Comparison of ENCODE assay signal across 8 cellular contexts in the genomic region with DNA sequence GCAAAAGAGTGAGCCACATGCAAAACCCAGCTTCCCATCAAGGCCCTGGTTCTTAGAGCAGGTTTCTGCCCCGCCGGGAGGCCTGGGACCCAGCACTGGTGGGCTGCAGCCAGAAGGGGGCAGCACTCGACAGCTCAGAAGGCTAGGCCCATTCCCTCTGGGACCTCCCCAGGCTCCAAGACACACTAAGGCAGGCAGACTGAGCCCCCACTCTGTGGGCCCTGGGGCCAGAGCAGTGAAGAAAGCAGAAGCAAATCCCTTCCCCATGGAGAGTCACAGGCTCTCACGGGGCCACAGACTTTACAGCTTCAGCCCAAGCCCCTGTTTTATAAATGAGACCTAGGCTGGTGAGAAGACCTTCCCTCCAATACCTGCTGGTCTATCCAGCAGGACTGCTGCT.
DNase-seq lines count a peak whose midpoint lies in the region; ATAC-seq and TF ChIP-seq lines count a peak whose summit lies in the region.

No MANE protein-coding gene starts in this region.

- peak; percentile 93 for DNase-seq in ELF-1 (ENCODE audit: low read depth, low spot score)
- DNase-seq in HT-29 (ENCODE audit: low spot score): peak; percentile 95
- peak; percentile 69 to 84 (median 82) for DNase-seq in Peyer's patch
- DNase-seq in activated T-helper 1 cell treated with anti-CD3 and anti-CD28 coated beads, Interleukin-12 subunit alpha, Interleukin-12 subunit beta, Interleukin-2, Interleukin-4 antibody, amounts not matched to agents 30 ng/mL and 10 ng/mL and 1 ng/mL, durations not matched to agents 14 hours and 24 hours and 36 hours (ENCODE audit: low spot score): peak; percentile 24
- peak; percentile 45 for DNase-seq in foreskin melanocyte
- peak; percentile 88 for DNase-seq in osteoblast (ENCODE audit: insufficient read length, low spot score, missing footprints)
- DNase-seq in transverse colon: peak; percentile 83

- H3K36me3 Mint-ChIP-seq in activated T-helper 1 cell treated with anti-CD3 and anti-CD28 coated beads, Interleukin-12 subunit alpha, Interleukin-12 subunit beta, Interleukin-2, Interleukin-4 antibody, amounts not matched to agents 30 ng/mL and 10 ng/mL and 1 ng/mL, durations not matched to agents 14 hours and 24 hours and 36 hours (ENCODE audit: low read depth): peaks cover 2% of the 10 kb centered on the region

- no peaks in the 10 kb centered on the region for H3K79me2 ChIP-seq in osteoblast (ENCODE audit: insufficient read depth, low read length)

- intact Hi-C loops in activated T-helper 1 cell treated with anti-CD3 and anti-CD28 coated beads, Interleukin-12 subunit alpha, Interleukin-12 subunit beta, Interleukin-2, Interleukin-4 antibody, amounts not matched to agents 30 ng/mL and 10 ng/mL and 1 ng/mL, durations not matched to agents 14 hours and 24 hours and 36 hours (cut with micrococcal nuclease): loop anchor here (1.0 to 5.0 kb wide), 3 partner anchors 109 to 640 kb away; a partner anchor contains a TSS
- intact Hi-C loops in transverse colon (cut with DNase I; ENCODE audit: low total_unique reads): loop anchor here (5.0 kb wide), 3 partner anchors 105 to 210 kb away; no protein-coding TSS in a partner anchor

- 24 to 57% methylated on average over 1 to 4 of the region's 4 CpGs for WGBS in transverse colon (ENCODE audit: low coverage in 1 of 2), 2 donors

- no peaks in the 10 kb centered on the region for H3K9me3 ChIP-seq in Peyer's patch
- H3K9me3 ChIP-seq in osteoblast (ENCODE audit: low read depth, low read length): no peaks in the 10 kb centered on the region
- H3K9me3 ChIP-seq in transverse colon: no peaks in the 10 kb centered on the region

- H3K4me2 ChIP-seq in osteoblast (ENCODE audit: insufficient read depth, low read length): no peak overlapping the region

- H4K20me1 ChIP-seq in osteoblast (ENCODE audit: insufficient read depth, low read length): no peaks in the 10 kb centered on the region

- peak overlapping the region in 1 of 4 donors; percentile 10 for H3K27ac ChIP-seq in Peyer's patch
- H3K27ac ChIP-seq in osteoblast (ENCODE audit: low read depth, low read length): no peak overlapping the region
- H3K27ac ChIP-seq in transverse colon: peak overlapping the region in 3 of 4 donors; percentile 4 to 36 (median 34)

- H3K27ac Mint-ChIP-seq in activated T-helper 1 cell treated with anti-CD3 and anti-CD28 coated beads, Interleukin-12 subunit alpha, Interleukin-12 subunit beta, Interleukin-2, Interleukin-4 antibody, amounts not matched to agents 30 ng/mL and 10 ng/mL and 1 ng/mL, durations not matched to agents 14 hours and 24 hours and 36 hours: no peak overlapping the region

- H3K27me3 ChIP-seq in Peyer's patch: no peaks in the 10 kb centered on the region
- H3K27me3 ChIP-seq in osteoblast (ENCODE audit: insufficient read depth, low read length): no peaks in the 10 kb centered on the region
- no peaks in the 10 kb centered on the region for H3K27me3 ChIP-seq in transverse colon

- H3K4me3 ChIP-seq in Peyer's patch: no peak overlapping the region
- no peak overlapping the region for H3K4me3 ChIP-seq in osteoblast (ENCODE audit: insufficient read depth, low read length)
- no peak overlapping the region for H3K4me3 ChIP-seq in transverse colon

- peak; percentile 80 for ATAC-seq in GM21526 (IDR thresholded peaks at IDR 0.05; ENCODE audit: low FRiP score, unreplicated experiment)

- H3K27me3 Mint-ChIP-seq in activated T-helper 1 cell treated with anti-CD3 and anti-CD28 coated beads, Interleukin-12 subunit alpha, Interleukin-12 subunit beta, Interleukin-2, Interleukin-4 antibody, amounts not matched to agents 30 ng/mL and 10 ng/mL and 1 ng/mL, durations not matched to agents 14 hours and 24 hours and 36 hours (ENCODE audit: insufficient read depth): no peaks in the 10 kb centered on the region

- H3K4me1 ChIP-seq in Peyer's patch (no peaks in the 10 kb centered on the region), osteoblast (ENCODE audit: insufficient read depth, low read length) (no peaks in the 10 kb centered on the region), transverse colon (peaks cover 0 to 5% (median 0%) of the 10 kb centered on the region in 4 donors)

- no peak overlapping the region for H2AFZ ChIP-seq in osteoblast (ENCODE audit: low read length)

- H3K4me1 Mint-ChIP-seq in activated T-helper 1 cell treated with anti-CD3 and anti-CD28 coated beads, Interleukin-12 subunit alpha, Interleukin-12 subunit beta, Interleukin-2, Interleukin-4 antibody, amounts not matched to agents 30 ng/mL and 10 ng/mL and 1 ng/mL, durations not matched to agents 14 hours and 24 hours and 36 hours (ENCODE audit: low read depth): peaks cover 13% of the 10 kb centered on the region

- H3K36me3 ChIP-seq in Peyer's patch: no peaks in the 10 kb centered on the region
- H3K36me3 ChIP-seq in osteoblast (ENCODE audit: insufficient read depth, low read length): no peaks in the 10 kb centered on the region
- no peaks in the 10 kb centered on the region for H3K36me3 ChIP-seq in transverse colon

- H3K9me3 Mint-ChIP-seq in activated T-helper 1 cell treated with anti-CD3 and anti-CD28 coated beads, Interleukin-12 subunit alpha, Interleukin-12 subunit beta, Interleukin-2, Interleukin-4 antibody, amounts not matched to agents 30 ng/mL and 10 ng/mL and 1 ng/mL, durations not matched to agents 14 hours and 24 hours and 36 hours: no peaks in the 10 kb centered on the region

- TF ChIP-seq POLR2A in Peyer's patch (IDR thresholded peaks at IDR 0.05): no peak
- no peak for TF ChIP-seq POLR2A in transverse colon (IDR thresholded peaks at IDR 0.05)

- no peak for TF ChIP-seq EP300 in transverse colon (IDR thresholded peaks at IDR 0.05; ENCODE audit: low read depth)

- no peak overlapping the region for H3K4me3 Mint-ChIP-seq in activated T-helper 1 cell treated with anti-CD3 and anti-CD28 coated beads, Interleukin-12 subunit alpha, Interleukin-12 subunit beta, Interleukin-2, Interleukin-4 antibody, amounts not matched to agents 30 ng/mL and 10 ng/mL and 1 ng/mL, durations not matched to agents 14 hours and 24 hours and 36 hours

- TF ChIP-seq CTCF in Peyer's patch (IDR thresholded peaks at IDR 0.05) (peak; percentile 61 to 80 (median 72)), osteoblast (IDR thresholded peaks at IDR 0.05; ENCODE audit: extremely low read depth, low read depth, low read length) (peak; percentile 96), transverse colon (IDR thresholded peaks at IDR 0.05) (peak; percentile 70 to 85 (median 80))

- in situ Hi-C loops in transverse colon (cut with MboI; ENCODE audit: low pct_ligation_motif_present in 1 of 4, low pct_unique_long_range_greater_than_20kb in 1 of 4, low sequenced_read_pairs in 3 of 4): loop anchor here (5.0 to 10.0 kb wide), 6 partner anchors 103 to 213 kb away; a partner anchor contains a TSS

Comparison
In these comparisons a context has a peak if more than half of its experiments do, and no peak if none do; other contexts are left out.
1. DNase-seq: peak in every context shown above with its lines; median percentile 95 in HT-29; 93 in ELF-1; 88 in osteoblast; 83 in transverse colon; 82 in Peyer's patch; 45 in foreskin melanocyte; 24 in activated T-helper 1 cell treated with anti-CD3 and anti-CD28 coated beads, Interleukin-12 subunit alpha, Interleukin-12 subunit beta, Interleukin-2, Interleukin-4 antibody, amounts not matched to agents 30 ng/mL and 10 ng/mL and 1 ng/mL, durations not matched to agents 14 hours and 24 hours and 36 hours.